ENCODE assay signal across 2 cellular contexts in genomic region chr7:157309990-157310668, GRCh38.
A peak's percentile ranks its signal among the peaks of the same experiment; 100 is the strongest.
TF ChIP-seq lines count a peak whose summit lies in the region.

No MANE protein-coding gene starts in this region.

TF ChIP-seq in HepG2, 621 proteins besides CTCF, POLR2A, EP300 and RAD21 (continued from another document):
- TF ChIP-seq SAP130 (CRISPR knock-in tag; IDR thresholded peaks at IDR 0.05; ENCODE audit: low read depth): peak; percentile 17; the same call in 1 of the 2 replicates
- TF ChIP-seq ZNF432 (CRISPR knock-in tag; IDR thresholded peaks at IDR 0.05; ENCODE audit: borderline replicate concordance): no peak
- no peak for TF ChIP-seq MTA1 (CRISPR knock-in tag; IDR thresholded peaks at IDR 0.05; ENCODE audit: borderline replicate concordance)
- no peak for TF ChIP-seq SOX13 (IDR thresholded peaks at IDR 0.05)
- TF ChIP-seq SOX13 (CRISPR knock-in tag; conservative IDR thresholded peaks at IDR 0.05 in 1 of 2, IDR thresholded peaks at IDR 0.05 in 1 of 2): peak in 1 of 2 experiments; percentile 75; a peak in 2 of 4 replicates
- TF ChIP-seq, protein P1, sequence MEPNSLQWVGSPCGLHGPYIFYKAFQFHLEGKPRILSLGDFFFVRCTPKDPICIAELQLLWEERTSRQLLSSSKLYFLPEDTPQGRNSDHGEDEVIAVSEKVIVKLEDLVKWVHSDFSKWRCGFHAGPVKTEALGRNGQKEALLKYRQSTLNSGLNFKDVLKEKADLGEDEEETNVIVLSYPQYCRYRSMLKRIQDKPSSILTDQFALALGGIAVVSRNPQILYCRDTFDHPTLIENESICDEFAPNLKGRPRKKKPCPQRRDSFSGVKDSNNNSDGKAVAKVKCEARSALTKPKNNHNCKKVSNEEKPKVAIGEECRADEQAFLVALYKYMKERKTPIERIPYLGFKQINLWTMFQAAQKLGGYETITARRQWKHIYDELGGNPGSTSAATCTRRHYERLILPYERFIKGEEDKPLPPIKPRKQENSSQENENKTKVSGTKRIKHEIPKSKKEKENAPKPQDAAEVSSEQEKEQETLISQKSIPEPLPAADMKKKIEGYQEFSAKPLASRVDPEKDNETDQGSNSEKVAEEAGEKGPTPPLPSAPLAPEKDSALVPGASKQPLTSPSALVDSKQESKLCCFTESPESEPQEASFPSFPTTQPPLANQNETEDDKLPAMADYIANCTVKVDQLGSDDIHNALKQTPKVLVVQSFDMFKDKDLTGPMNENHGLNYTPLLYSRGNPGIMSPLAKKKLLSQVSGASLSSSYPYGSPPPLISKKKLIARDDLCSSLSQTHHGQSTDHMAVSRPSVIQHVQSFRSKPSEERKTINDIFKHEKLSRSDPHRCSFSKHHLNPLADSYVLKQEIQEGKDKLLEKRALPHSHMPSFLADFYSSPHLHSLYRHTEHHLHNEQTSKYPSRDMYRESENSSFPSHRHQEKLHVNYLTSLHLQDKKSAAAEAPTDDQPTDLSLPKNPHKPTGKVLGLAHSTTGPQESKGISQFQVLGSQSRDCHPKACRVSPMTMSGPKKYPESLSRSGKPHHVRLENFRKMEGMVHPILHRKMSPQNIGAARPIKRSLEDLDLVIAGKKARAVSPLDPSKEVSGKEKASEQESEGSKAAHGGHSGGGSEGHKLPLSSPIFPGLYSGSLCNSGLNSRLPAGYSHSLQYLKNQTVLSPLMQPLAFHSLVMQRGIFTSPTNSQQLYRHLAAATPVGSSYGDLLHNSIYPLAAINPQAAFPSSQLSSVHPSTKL (CRISPR knock-in tag; IDR thresholded peaks at IDR 0.05): peak; percentile 9; the same call in 1 of the 2 replicates

TF ChIP-seq in WTC11, 78 proteins besides CTCF, POLR2A, EP300 and RAD21 (continued from another document and continues in another):
- peak; percentile 32; the same call in 1 of the 2 replicates for TF ChIP-seq MAX (CRISPR knock-in tag; IDR thresholded peaks at IDR 0.05)
- TF ChIP-seq, protein P2, sequence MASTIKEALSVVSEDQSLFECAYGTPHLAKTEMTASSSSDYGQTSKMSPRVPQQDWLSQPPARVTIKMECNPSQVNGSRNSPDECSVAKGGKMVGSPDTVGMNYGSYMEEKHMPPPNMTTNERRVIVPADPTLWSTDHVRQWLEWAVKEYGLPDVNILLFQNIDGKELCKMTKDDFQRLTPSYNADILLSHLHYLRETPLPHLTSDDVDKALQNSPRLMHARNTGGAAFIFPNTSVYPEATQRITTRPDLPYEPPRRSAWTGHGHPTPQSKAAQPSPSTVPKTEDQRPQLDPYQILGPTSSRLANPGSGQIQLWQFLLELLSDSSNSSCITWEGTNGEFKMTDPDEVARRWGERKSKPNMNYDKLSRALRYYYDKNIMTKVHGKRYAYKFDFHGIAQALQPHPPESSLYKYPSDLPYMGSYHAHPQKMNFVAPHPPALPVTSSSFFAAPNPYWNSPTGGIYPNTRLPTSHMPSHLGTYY (CRISPR knock-in tag; IDR thresholded peaks at IDR 0.05): no peak
- TF ChIP-seq NR1H2 (CRISPR knock-in tag; IDR thresholded peaks at IDR 0.05): no peak
- TF ChIP-seq E2F5 (CRISPR knock-in tag; IDR thresholded peaks at IDR 0.05): no peak
- no peak for TF ChIP-seq MYBL2 (CRISPR knock-in tag; IDR thresholded peaks at IDR 0.05)
- no peak for TF ChIP-seq RORB (CRISPR knock-in tag; IDR thresholded peaks at IDR 0.05)
- no peak for TF ChIP-seq ZNF121 (CRISPR knock-in tag; IDR thresholded peaks at IDR 0.05)
- TF ChIP-seq ATF1 (CRISPR knock-in tag; IDR thresholded peaks at IDR 0.05): no peak
- no peak for TF ChIP-seq OVOL2 (CRISPR knock-in tag; IDR thresholded peaks at IDR 0.05; ENCODE audit: borderline replicate concordance)
- TF ChIP-seq ESRRA (CRISPR knock-in tag; IDR thresholded peaks at IDR 0.05; ENCODE audit: borderline replicate concordance): no peak
- TF ChIP-seq NFE2L1 (CRISPR knock-in tag; IDR thresholded peaks at IDR 0.05): peak; percentile 10; the same call in 1 of the 2 replicates
- TF ChIP-seq PRDM15 (CRISPR knock-in tag; IDR thresholded peaks at IDR 0.05): no peak
- no peak for TF ChIP-seq E2F4 (CRISPR knock-in tag; IDR thresholded peaks at IDR 0.05; ENCODE audit: borderline replicate concordance, low read depth)
- TF ChIP-seq MXD4 (CRISPR knock-in tag; IDR thresholded peaks at IDR 0.05; ENCODE audit: borderline replicate concordance): no peak
- TF ChIP-seq ZNF263 (CRISPR knock-in tag; IDR thresholded peaks at IDR 0.05; ENCODE audit: low read depth): no peak
- TF ChIP-seq JUN (CRISPR knock-in tag; IDR thresholded peaks at IDR 0.05): no peak; the same call in 1 of the 2 replicates
- TF ChIP-seq ZNF416 (CRISPR knock-in tag; IDR thresholded peaks at IDR 0.05): peak; percentile 61; the same call in 1 of the 2 replicates
- TF ChIP-seq ZBTB43 (CRISPR knock-in tag; IDR thresholded peaks at IDR 0.05): no peak
- no peak for TF ChIP-seq FOXJ3 (CRISPR knock-in tag; IDR thresholded peaks at IDR 0.05; ENCODE audit: borderline replicate concordance)
- peak; percentile 63; the same call in 1 of the 2 replicates for TF ChIP-seq JAZF1 (CRISPR knock-in tag; IDR thresholded peaks at IDR 0.05)
- no peak for TF ChIP-seq AFF4 (CRISPR knock-in tag; IDR thresholded peaks at IDR 0.05; ENCODE audit: borderline replicate concordance)
- TF ChIP-seq TCF7 (CRISPR knock-in tag; IDR thresholded peaks at IDR 0.05; ENCODE audit: low read depth): no peak
- no peak for TF ChIP-seq SP1 (CRISPR knock-in tag; conservative IDR thresholded peaks at IDR 0.05)
- peak; percentile 57; the same call in 1 of the 2 replicates for TF ChIP-seq SMAD3 (CRISPR knock-in tag; IDR thresholded peaks at IDR 0.05; ENCODE audit: borderline replicate concordance)
- no peak for TF ChIP-seq NFYB (CRISPR knock-in tag; conservative IDR thresholded peaks at IDR 0.05; ENCODE audit: low read depth)
- TF ChIP-seq ZNF396 (CRISPR knock-in tag; IDR thresholded peaks at IDR 0.05; ENCODE audit: borderline replicate concordance): no peak
- TF ChIP-seq, protein P3, sequence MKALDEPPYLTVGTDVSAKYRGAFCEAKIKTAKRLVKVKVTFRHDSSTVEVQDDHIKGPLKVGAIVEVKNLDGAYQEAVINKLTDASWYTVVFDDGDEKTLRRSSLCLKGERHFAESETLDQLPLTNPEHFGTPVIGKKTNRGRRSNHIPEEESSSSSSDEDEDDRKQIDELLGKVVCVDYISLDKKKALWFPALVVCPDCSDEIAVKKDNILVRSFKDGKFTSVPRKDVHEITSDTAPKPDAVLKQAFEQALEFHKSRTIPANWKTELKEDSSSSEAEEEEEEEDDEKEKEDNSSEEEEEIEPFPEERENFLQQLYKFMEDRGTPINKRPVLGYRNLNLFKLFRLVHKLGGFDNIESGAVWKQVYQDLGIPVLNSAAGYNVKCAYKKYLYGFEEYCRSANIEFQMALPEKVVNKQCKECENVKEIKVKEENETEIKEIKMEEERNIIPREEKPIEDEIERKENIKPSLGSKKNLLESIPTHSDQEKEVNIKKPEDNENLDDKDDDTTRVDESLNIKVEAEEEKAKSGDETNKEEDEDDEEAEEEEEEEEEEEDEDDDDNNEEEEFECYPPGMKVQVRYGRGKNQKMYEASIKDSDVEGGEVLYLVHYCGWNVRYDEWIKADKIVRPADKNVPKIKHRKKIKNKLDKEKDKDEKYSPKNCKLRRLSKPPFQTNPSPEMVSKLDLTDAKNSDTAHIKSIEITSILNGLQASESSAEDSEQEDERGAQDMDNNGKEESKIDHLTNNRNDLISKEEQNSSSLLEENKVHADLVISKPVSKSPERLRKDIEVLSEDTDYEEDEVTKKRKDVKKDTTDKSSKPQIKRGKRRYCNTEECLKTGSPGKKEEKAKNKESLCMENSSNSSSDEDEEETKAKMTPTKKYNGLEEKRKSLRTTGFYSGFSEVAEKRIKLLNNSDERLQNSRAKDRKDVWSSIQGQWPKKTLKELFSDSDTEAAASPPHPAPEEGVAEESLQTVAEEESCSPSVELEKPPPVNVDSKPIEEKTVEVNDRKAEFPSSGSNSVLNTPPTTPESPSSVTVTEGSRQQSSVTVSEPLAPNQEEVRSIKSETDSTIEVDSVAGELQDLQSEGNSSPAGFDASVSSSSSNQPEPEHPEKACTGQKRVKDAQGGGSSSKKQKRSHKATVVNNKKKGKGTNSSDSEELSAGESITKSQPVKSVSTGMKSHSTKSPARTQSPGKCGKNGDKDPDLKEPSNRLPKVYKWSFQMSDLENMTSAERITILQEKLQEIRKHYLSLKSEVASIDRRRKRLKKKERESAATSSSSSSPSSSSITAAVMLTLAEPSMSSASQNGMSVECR (CRISPR knock-in tag; IDR thresholded peaks at IDR 0.05; ENCODE audit: borderline replicate concordance): peak; percentile 77; the same call in 1 of the 2 replicates
- TF ChIP-seq, protein P4, sequence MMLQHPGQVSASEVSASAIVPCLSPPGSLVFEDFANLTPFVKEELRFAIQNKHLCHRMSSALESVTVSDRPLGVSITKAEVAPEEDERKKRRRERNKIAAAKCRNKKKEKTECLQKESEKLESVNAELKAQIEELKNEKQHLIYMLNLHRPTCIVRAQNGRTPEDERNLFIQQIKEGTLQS (CRISPR knock-in tag; conservative IDR thresholded peaks at IDR 0.05): no peak
- TF ChIP-seq CREM (CRISPR knock-in tag; IDR thresholded peaks at IDR 0.05): 0 out of 2 replicates have a peak, but pooled peaks have one; percentile 27
